Comparison of ENCODE assay signal across 8 cellular contexts in the genomic region with DNA sequence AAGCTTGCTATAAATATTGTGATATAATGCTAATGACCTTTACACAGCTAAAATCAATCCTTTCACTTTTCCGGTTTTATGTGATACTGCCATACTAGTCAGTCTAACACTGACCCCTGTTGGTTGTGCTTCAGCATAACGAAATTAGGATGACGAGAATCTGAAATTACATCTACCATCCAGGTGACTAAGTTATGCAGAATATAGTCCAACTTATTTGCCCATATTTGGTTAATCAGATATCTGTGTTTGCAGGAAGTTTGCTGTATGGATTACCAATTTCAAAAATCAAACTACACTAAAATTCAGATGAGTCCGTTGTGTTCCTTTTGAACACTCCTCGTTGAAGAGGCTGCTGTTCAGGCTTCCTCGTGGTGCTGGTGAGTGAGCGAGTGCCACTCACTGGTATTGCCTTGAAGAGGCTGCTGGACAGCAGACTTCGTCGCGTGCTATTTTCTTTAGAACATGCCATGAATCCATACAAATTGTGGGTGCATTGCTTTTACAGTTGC. TPM values are rescaled to one million over a fixed set of nuclear protein-coding genes. Genes with fewer than 3 reads are reported as not detected.
A peak's percentile ranks its signal among the peaks of the same experiment; 100 is the strongest.
DNase-seq lines count a peak whose midpoint lies in the region; ATAC-seq and TF ChIP-seq lines count a peak whose summit lies in the region.

No MANE protein-coding gene starts in this region.

- dilution Hi-C loops in IMR-90 (cut with HindIII; ENCODE audit: low sequenced_read_pairs, unreplicated experiment): no loop called here

- no TSS peak for BruUV-seq in IMR-90 (replicated peaks; lab: Mats Ljungman, UMichigan)

- CTCF ChIA-PET in IMR-90 (lab: Yijun Ruan, JAX): interaction anchor here (0.5 to 1.6 kb wide), 8 partner anchors 10 to 1169 kb away, joined by 3 to 8 read pairs (median 4); no protein-coding TSS in a partner anchor

- no peak overlapping the region for H3K23ac ChIP-seq in IMR-90 (ENCODE audit: low read depth, low read length)

- H3K79me1 ChIP-seq in IMR-90 (ENCODE audit: low read depth in 1 of 2, low read length in 2 of 2): peaks cover 40 to 66% of the 10 kb centered on the region in 2 experiments

- no peak overlapping the region for H4K5ac ChIP-seq in IMR-90 (ENCODE audit: low read depth, low read length)

- H3K36me3 Mint-ChIP-seq in nephron progenitor cell (ENCODE audit: low read depth): peaks cover 59% of the 10 kb centered on the region

- no peak overlapping the region for H3K14ac ChIP-seq in IMR-90 (replicated peaks; ENCODE audit: low read depth, low read length)

- peaks cover 2% of the 10 kb centered on the region for H3K4me1 ChIP-seq in IMR-90 (ENCODE audit: control insufficient read depth, insufficient read depth, low read length)
- no peaks in the 10 kb centered on the region for H3K4me1 ChIP-seq in RWPE2 (ENCODE audit: insufficient read depth, poor library complexity, severe bottlenecking)

- no peak overlapping the region for H2BK5ac ChIP-seq in IMR-90 (ENCODE audit: low read depth, low read length, poor library complexity, severe bottlenecking)

- H4K8ac ChIP-seq in IMR-90 (ENCODE audit: low read depth in 2 of 2, low read length in 2 of 2): no peak overlapping the region

- H3K4me1 Mint-ChIP-seq in nephron progenitor cell: peaks cover 4% of the 10 kb centered on the region

- no peaks in the 10 kb centered on the region for H3K27me3 ChIP-seq in IMR-90 (ENCODE audit: control insufficient read depth, insufficient read depth, low read length)
- no peaks in the 10 kb centered on the region for H3K27me3 ChIP-seq in RWPE2 (ENCODE audit: insufficient read depth, poor library complexity, severe bottlenecking)

- H3K9me1 ChIP-seq in IMR-90 (ENCODE audit: insufficient read depth, low read length): peaks cover 4% of the 10 kb centered on the region

- peaks cover 55% of the 10 kb centered on the region for H4K20me1 ChIP-seq in IMR-90 (ENCODE audit: insufficient read depth, low read length)

- no peak overlapping the region for H3K27ac ChIP-seq in IMR-90 (ENCODE audit: insufficient read depth, low read length)
- H3K27ac ChIP-seq in RWPE2 (ENCODE audit: poor library complexity, severe bottlenecking): no peak overlapping the region

- no peak overlapping the region for H3K18ac ChIP-seq in IMR-90 (ENCODE audit: low read depth, low read length)

- TF ChIP-seq RAD21 in IMR-90 (IDR thresholded peaks at IDR 0.05; ENCODE audit: low read length): peak; percentile 93

- peaks cover 3% of the 10 kb centered on the region for H3K27me3 Mint-ChIP-seq in nephron progenitor cell (ENCODE audit: low read depth, poor library complexity)

- no peak overlapping the region for H2BK20ac ChIP-seq in IMR-90 (ENCODE audit: low read depth, low read length)

- H2AFZ ChIP-seq in IMR-90 (replicated peaks; ENCODE audit: low read length, poor library complexity): no peak overlapping the region

- no peaks in the 10 kb centered on the region for H3K9me3 Mint-ChIP-seq in nephron progenitor cell

- WGBS in IMR-90 (ENCODE audit: extremely low coverage in 2 of 2, insufficient read length in 1 of 2), 2 experiments: 96% methylated on average over 5 of the region's 10 CpGs; no CpG with 5 or more reads in 1 of the 2 experiments

- H2AK5ac ChIP-seq in IMR-90 (ENCODE audit: low read depth, low read length): no peak overlapping the region

- H2BK120ac ChIP-seq in IMR-90 (ENCODE audit: low read depth, low read length): no peak overlapping the region

- H3K9me3 ChIP-seq in IMR-90 (ENCODE audit: control insufficient read depth, insufficient read depth, low read length): no peaks in the 10 kb centered on the region
- H3K9me3 ChIP-seq in RWPE2 (ENCODE audit: severe bottlenecking): no peaks in the 10 kb centered on the region

- TF ChIP-seq CTCF in IMR-90 (conservative IDR thresholded peaks at IDR 0.05; ENCODE audit: low read depth, low read length) (peak; percentile 88), RWPE2 (IDR thresholded peaks at IDR 0.05; ENCODE audit: poor library complexity, severe bottlenecking) (peak; percentile 90), nephron progenitor cell (IDR thresholded peaks at IDR 0.05) (peak; percentile 61)

- no peak for TF ChIP-seq POLR2A in IMR-90 (IDR thresholded peaks at IDR 0.05; ENCODE audit: low read depth, low read length)

- H3K4ac ChIP-seq in IMR-90 (ENCODE audit: low read depth, low read length): no peak overlapping the region

- H3K4me3 Mint-ChIP-seq in nephron progenitor cell: no peak overlapping the region

- intact Hi-C loops in IMR-90 (cut with micrococcal nuclease): loop anchor here (1.0 to 10.0 kb wide), 5 partner anchors 33 to 1253 kb away; a partner anchor contains a TSS

- H3K4me3 ChIP-seq in IMR-90 (ENCODE audit: insufficient read depth, low read depth, low read length) (no peak overlapping the region), RWPE2 (ENCODE audit: severe bottlenecking) (no peak overlapping the region)

- no peak overlapping the region for H3K56ac ChIP-seq in IMR-90 (ENCODE audit: extremely low read depth, insufficient read depth, low read length)

- no peak overlapping the region for H3K9ac ChIP-seq in IMR-90 (ENCODE audit: low read depth, low read length)

- no peak overlapping the region for H4K91ac ChIP-seq in IMR-90 (ENCODE audit: insufficient read depth, low read depth, low read length)

- in situ Hi-C loops in IMR-90 (cut with MboI; ENCODE audit: low sequenced_read_pairs): loop anchor here (5.0 to 25.0 kb wide), 2 partner anchors 113 to 1258 kb away; a partner anchor contains a TSS

- POLR2A ChIA-PET in IMR-90 (lab: Charles Lee; ENCODE audit: unreplicated experiment): no interaction called here

- no peak overlapping the region for H3K27ac Mint-ChIP-seq in nephron progenitor cell

- H3K4me2 ChIP-seq in IMR-90 (ENCODE audit: low read depth, low read length): no peak overlapping the region

- H2AK9ac ChIP-seq in IMR-90 (replicated peaks; ENCODE audit: low read depth, low read length, poor library complexity): no peak overlapping the region

- ATAC-seq in GM19468 (IDR thresholded peaks at IDR 0.05; ENCODE audit: extremely low read depth, unreplicated experiment) (peak; percentile 22), IMR-90 (ENCODE audit: low read depth) (peak; percentile 93), RWPE2 (ENCODE audit: low read depth) (peak; percentile 43), esophagus mucosa (peak; percentile 80)

- H3K36me3 ChIP-seq in IMR-90 (ENCODE audit: control insufficient read depth, insufficient read depth, low read length) (peaks cover 44% of the 10 kb centered on the region), RWPE2 (ENCODE audit: low read depth) (peaks cover 82% of the 10 kb centered on the region)

- no peak overlapping the region for H2BK15ac ChIP-seq in IMR-90 (ENCODE audit: low read depth, low read length)

- DNase-seq in NCI-H2227 (lab: John Stamatoyannopoulos, UW; ENCODE audit: unreplicated experiment): peak; percentile 68
- no peak for DNase-seq in NCI-H2227 treated with DMSO at 0.1 percent for 48 hours (lab: John Stamatoyannopoulos, UW)
- DNase-seq in IMR-90: peak; percentile 79
- peak; percentile 20 for DNase-seq in RWPE2 (ENCODE audit: low spot score)
- DNase-seq in nephron progenitor cell: no peak
- no peak for DNase-seq in stimulated activated CD8-positive, alpha-beta memory T cell treated with anti-CD3 and anti-CD28 coated beads, Interleukin-4, amount 100 ng/mL, for 48 hours

TF ChIP-seq in IMR-90, 13 proteins besides CTCF, POLR2A, EP300 and RAD21:
- TF ChIP-seq SMC3 (IDR thresholded peaks at IDR 0.05; ENCODE audit: low read depth, low read length) (peak; percentile 86), NFE2L2 (IDR thresholded peaks at IDR 0.05; ENCODE audit: low read depth, low read length) (no peak), RCOR1 (IDR thresholded peaks at IDR 0.05; ENCODE audit: insufficient replicate concordance, low read length) (no peak), MXI1 (IDR thresholded peaks at IDR 0.05; ENCODE audit: borderline replicate concordance, low read depth, low read length) (no peak)
- TF ChIP-seq, protein P1, sequence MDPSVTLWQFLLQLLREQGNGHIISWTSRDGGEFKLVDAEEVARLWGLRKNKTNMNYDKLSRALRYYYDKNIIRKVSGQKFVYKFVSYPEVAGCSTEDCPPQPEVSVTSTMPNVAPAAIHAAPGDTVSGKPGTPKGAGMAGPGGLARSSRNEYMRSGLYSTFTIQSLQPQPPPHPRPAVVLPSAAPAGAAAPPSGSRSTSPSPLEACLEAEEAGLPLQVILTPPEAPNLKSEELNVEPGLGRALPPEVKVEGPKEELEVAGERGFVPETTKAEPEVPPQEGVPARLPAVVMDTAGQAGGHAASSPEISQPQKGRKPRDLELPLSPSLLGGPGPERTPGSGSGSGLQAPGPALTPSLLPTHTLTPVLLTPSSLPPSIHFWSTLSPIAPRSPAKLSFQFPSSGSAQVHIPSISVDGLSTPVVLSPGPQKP (IDR thresholded peaks at IDR 0.05; ENCODE audit: borderline replicate concordance, low read depth, low read length): no peak
TF ChIP-seq in IMR-90: peak in this region for 1.

RNA-seq across cellular contexts. Expression of a gene that starts 32.5 kb away (rescaled TPM):
- total RNA-seq in IMR-90 (2012; rRNA removed) (5.9 and 8.6 TPM in 2 replicates), esophagus mucosa (13.0 TPM)
- 17.2 and 19.8 TPM in 2 replicates for polyA plus RNA-seq in IMR-90 (2012; rRNA removed)
- 5.2 and 10.0 TPM in 2 replicates for polyA plus RNA-seq in IMR-90 (2012; cell fraction: cytosol; rRNA removed)
- 74.3 and 80.4 TPM in 2 replicates for polyA plus RNA-seq in IMR-90 (2012; cell fraction: nucleus; rRNA removed; ENCODE audit: low replicate concordance)

Comparison
In these comparisons a context has a peak if more than half of its experiments do, and no peak if none do; other contexts are left out.
1. DNase-seq: peak in NCI-H2227 (single experiment), IMR-90 (single experiment) and RWPE2 (single experiment); none in NCI-H2227 treated with DMSO at 0.1 percent for 48 hours (single experiment), nephron progenitor cell (single experiment) and stimulated activated CD8-positive, alpha-beta memory T cell treated with anti-CD3 and anti-CD28 coated beads, Interleukin-4, amount 100 ng/mL, for 48 hours (single experiment).
2. ATAC-seq: peak in every context shown above with its lines; median percentile 93 in IMR-90; 80 in esophagus mucosa; 43 in RWPE2; 22 in GM19468.
3. Peak in every context shown above with its lines, with median percentiles within 50 percentile points of each other: CTCF ChIP-seq.